Comparison of ENCODE assay signal across 14 cellular contexts in genomic region chr12:130863298-130863697, GRCh38.
"Had no signal": no experiment of that assay in that cellular context is flagged by ENCODE, and none has a peak within 500 bp of the region (broad histone marks: within the 10 kb centered on the region; RNA-seq: fewer than 3 reads in every experiment).

No MANE protein-coding gene starts in this region.

- DNase-seq: activated B cell treated with CpG ODN at 0.5 μM for 24 hours; activated CD4-positive, alpha-beta T cell treated with anti-CD3 and anti-CD28 coated beads, Interleukin-2, amount 10 ng/mL, durations not matched to agents 7 days and 5 days; activated gamma-delta T cell; activated T-cell treated with anti-CD3 and anti-CD28 coated beads, Interleukin-2, amount 50 U/mL, for 24 hours; amygdala; cerebellar nuclear complex; foreskin keratinocyte; retina; T-helper 17 cell; tibial artery had no signal

- H3K9me3 ChIP-seq: tibial artery had no signal

- H3K27ac ChIP-seq: foreskin keratinocyte, neural progenitor cell, parathyroid adenoma, skin epidermis, tibial artery had no signal

- H3K4me2 ChIP-seq: neural progenitor cell had no signal

- H2AFZ ChIP-seq: neural progenitor cell, parathyroid adenoma had no signal

- H3K4me1 ChIP-seq: foreskin keratinocyte, neural progenitor cell, parathyroid adenoma, tibial artery had no signal

- H3K27me3 ChIP-seq: foreskin keratinocyte, neural progenitor cell, tibial artery had no signal

- ATAC-seq: foreskin keratinocyte; stimulated activated effector memory CD8-positive, alpha-beta T cell treated with anti-CD3 and anti-CD28 coated beads, Interleukin-12 subunit alpha, Interleukin-12 subunit beta, amount 100 ng/mL, for 72 hours; T-helper 17 cell had no signal

- H3K4me3 ChIP-seq: neural progenitor cell, skin epidermis, tibial artery had no signal

- H3K36me3 ChIP-seq: neural progenitor cell, tibial artery had no signal

- H3K79me2 ChIP-seq: parathyroid adenoma had no signal
